Comparison of ENCODE assay signal across 17 cellular contexts in genomic region chr11:111836162-111836561, GRCh38. TPM values are rescaled to one million over a fixed set of nuclear protein-coding genes. Genes with fewer than 3 reads are reported as not detected.
A peak's percentile ranks its signal among the peaks of the same experiment; 100 is the strongest.
DNase-seq lines count a peak whose midpoint lies in the region; ATAC-seq and TF ChIP-seq lines count a peak whose summit lies in the region.
"Had no signal": no experiment of that assay in that cellular context is flagged by ENCODE, and none has a peak within 500 bp of the region (broad histone marks: within the 10 kb centered on the region; RNA-seq: fewer than 3 reads in every experiment).

No MANE protein-coding gene starts in this region.

- H3K4me3 ChIP-seq in subcutaneous abdominal adipose tissue (ENCODE audit: low read depth in 1 of 5, low read length in 5 of 5), result no peak overlapping the region
- H3K4me3 ChIP-seq: GM23248 had no signal

- peaks cover 8 to 25% (median 12%) of the 10 kb centered on the region in 5 donors for H3K36me3 ChIP-seq in subcutaneous abdominal adipose tissue (ENCODE audit: control insufficient read depth in 5 of 5, insufficient read depth in 5 of 5, low read length in 5 of 5)

- peak overlapping the region; percentile 98 for H3K27ac ChIP-seq in subcutaneous abdominal adipose tissue (ENCODE audit: low read depth, low read length)
- H3K27ac ChIP-seq: 22Rv1, GM23248, HL-60 had no signal

- peak overlapping the region; percentile 8 for H3K27ac Mint-ChIP-seq in activated CD8-positive, alpha-beta T cell treated with anti-CD3 and anti-CD28 coated beads for 36 hours
- no peak overlapping the region for H3K27ac Mint-ChIP-seq in activated CD8-positive, alpha-beta T cell treated with anti-CD3 and anti-CD28 coated beads, Interleukin-2, amount 10 ng/mL, durations not matched to agents 7 days and 5 days
- no peak overlapping the region for H3K27ac Mint-ChIP-seq in activated CD4-positive, alpha-beta memory T cell treated with anti-CD3 and anti-CD28 coated beads, Interleukin-2, amount 10 ng/mL, durations not matched to agents 7 days and 5 days
- H3K27ac Mint-ChIP-seq: CD4-positive, alpha-beta T cell had no signal

- H3K4me1 ChIP-seq in subcutaneous abdominal adipose tissue (ENCODE audit: control insufficient read depth in 5 of 5, insufficient read depth in 5 of 5, low read length in 5 of 5), result peaks cover 0 to 76% (median 47%) of the 10 kb centered on the region in 5 donors

- H3K27me3 Mint-ChIP-seq in activated CD8-positive, alpha-beta T cell treated with anti-CD3 and anti-CD28 coated beads for 36 hours, result no peaks in the 10 kb centered on the region
- no peaks in the 10 kb centered on the region for H3K27me3 Mint-ChIP-seq in activated CD8-positive, alpha-beta T cell treated with anti-CD3 and anti-CD28 coated beads, Interleukin-2, amount 10 ng/mL, durations not matched to agents 7 days and 5 days (ENCODE audit: low read depth)
- H3K27me3 Mint-ChIP-seq in activated CD4-positive, alpha-beta memory T cell treated with anti-CD3 and anti-CD28 coated beads, Interleukin-2, amount 10 ng/mL, durations not matched to agents 7 days and 5 days, result no peaks in the 10 kb centered on the region
- H3K27me3 Mint-ChIP-seq: CD4-positive, alpha-beta T cell had no signal

- H3K36me3 Mint-ChIP-seq in activated CD8-positive, alpha-beta T cell treated with anti-CD3 and anti-CD28 coated beads for 36 hours (ENCODE audit: low read depth), result peaks cover 31% of the 10 kb centered on the region
- H3K36me3 Mint-ChIP-seq in activated CD8-positive, alpha-beta T cell treated with anti-CD3 and anti-CD28 coated beads, Interleukin-2, amount 10 ng/mL, durations not matched to agents 7 days and 5 days (ENCODE audit: low read depth), result peaks cover 46% of the 10 kb centered on the region
- peaks cover 30% of the 10 kb centered on the region for H3K36me3 Mint-ChIP-seq in activated CD4-positive, alpha-beta memory T cell treated with anti-CD3 and anti-CD28 coated beads, Interleukin-2, amount 10 ng/mL, durations not matched to agents 7 days and 5 days (ENCODE audit: low read depth)

- no peak for ATAC-seq in activated CD8-positive, alpha-beta T cell treated with anti-CD3 and anti-CD28 coated beads for 36 hours
- ATAC-seq in activated CD8-positive, alpha-beta T cell treated with anti-CD3 and anti-CD28 coated beads, Interleukin-2, amount 10 ng/mL, durations not matched to agents 7 days and 5 days, result no peak
- ATAC-seq in HG03095 (IDR thresholded peaks at IDR 0.05; ENCODE audit: unreplicated experiment), result no peak

- TF ChIP-seq CTCF in activated CD8-positive, alpha-beta T cell treated with anti-CD3 and anti-CD28 coated beads for 36 hours (IDR thresholded peaks at IDR 0.05), result no peak

- no peaks in the 10 kb centered on the region for H3K9me3 ChIP-seq in subcutaneous abdominal adipose tissue (ENCODE audit: control insufficient read depth in 5 of 5, low read length in 5 of 5)
- H3K9me3 ChIP-seq: BE2C had no signal

- POLR2A ChIA-PET in activated CD8-positive, alpha-beta T cell treated with anti-CD3 and anti-CD28 coated beads for 36 hours (lab: Charles Lee), result interaction anchor here (1.3 kb wide), 1 partner anchor 9 kb away, joined by 4 read pairs; no protein-coding TSS in a partner anchor
- POLR2A ChIA-PET in activated CD8-positive, alpha-beta T cell treated with anti-CD3 and anti-CD28 coated beads, Interleukin-2, amount 10 ng/mL, durations not matched to agents 7 days and 5 days (lab: Charles Lee), result no interaction called here
- POLR2A ChIA-PET in activated CD4-positive, alpha-beta memory T cell treated with anti-CD3 and anti-CD28 coated beads, Interleukin-2, amount 10 ng/mL, durations not matched to agents 7 days and 5 days (lab: Charles Lee), result no interaction called here

- H3K27me3 ChIP-seq in subcutaneous abdominal adipose tissue (ENCODE audit: control insufficient read depth in 5 of 5, insufficient read depth in 4 of 5, low read length in 5 of 5), result no peaks in the 10 kb centered on the region
- H3K27me3 ChIP-seq: BE2C had no signal

- CTCF ChIA-PET in activated CD8-positive, alpha-beta T cell treated with anti-CD3 and anti-CD28 coated beads for 36 hours (lab: Charles Lee), result interaction anchor here (1.3 to 2.1 kb wide), 2 partner anchors 35 to 59 kb away, joined by 4 to 8 read pairs; partner anchors contain the start of gene ALG9
- CTCF ChIA-PET in activated CD8-positive, alpha-beta T cell treated with anti-CD3 and anti-CD28 coated beads, Interleukin-2, amount 10 ng/mL, durations not matched to agents 7 days and 5 days (lab: Charles Lee), result interaction anchor here (1.0 kb wide), 1 partner anchor 249 kb away, joined by 3 read pairs; no protein-coding TSS in a partner anchor
- CTCF ChIA-PET in activated CD4-positive, alpha-beta memory T cell treated with anti-CD3 and anti-CD28 coated beads, Interleukin-2, amount 10 ng/mL, durations not matched to agents 7 days and 5 days (lab: Charles Lee), result no interaction called here

- H3K4me3 Mint-ChIP-seq in activated CD8-positive, alpha-beta T cell treated with anti-CD3 and anti-CD28 coated beads for 36 hours, result no peak overlapping the region
- H3K4me3 Mint-ChIP-seq in activated CD8-positive, alpha-beta T cell treated with anti-CD3 and anti-CD28 coated beads, Interleukin-2, amount 10 ng/mL, durations not matched to agents 7 days and 5 days, result no peak overlapping the region
- no peak overlapping the region for H3K4me3 Mint-ChIP-seq in activated CD4-positive, alpha-beta memory T cell treated with anti-CD3 and anti-CD28 coated beads, Interleukin-2, amount 10 ng/mL, durations not matched to agents 7 days and 5 days
- H3K4me3 Mint-ChIP-seq: CD4-positive, alpha-beta T cell had no signal

- no peaks in the 10 kb centered on the region for H3K9me3 Mint-ChIP-seq in activated CD8-positive, alpha-beta T cell treated with anti-CD3 and anti-CD28 coated beads for 36 hours
- no peaks in the 10 kb centered on the region for H3K9me3 Mint-ChIP-seq in activated CD8-positive, alpha-beta T cell treated with anti-CD3 and anti-CD28 coated beads, Interleukin-2, amount 10 ng/mL, durations not matched to agents 7 days and 5 days (ENCODE audit: insufficient read depth)
- H3K9me3 Mint-ChIP-seq in activated CD4-positive, alpha-beta memory T cell treated with anti-CD3 and anti-CD28 coated beads, Interleukin-2, amount 10 ng/mL, durations not matched to agents 7 days and 5 days, result no peaks in the 10 kb centered on the region
- H3K9me3 Mint-ChIP-seq: CD4-positive, alpha-beta T cell had no signal

- peak overlapping the region in 4 of 5 donors; percentile 30 to 97 (median 45) for H3K9ac ChIP-seq in subcutaneous abdominal adipose tissue (ENCODE audit: low read length in 5 of 5)
- H3K9ac ChIP-seq: GM23248 had no signal

- DNase-seq in activated CD8-positive, alpha-beta T cell treated with anti-CD3 and anti-CD28 coated beads for 36 hours, result no peak
- DNase-seq in activated CD8-positive, alpha-beta T cell treated with anti-CD3 and anti-CD28 coated beads, Interleukin-2, amount 10 ng/mL, durations not matched to agents 7 days and 5 days, result no peak
- DNase-seq in amniotic epithelial cell (ENCODE audit: low read depth) (peak; percentile 51), iris pigment epithelial cell (ENCODE audit: low read depth) (peak; percentile 45), midbrain (lab: John Stamatoyannopoulos, UW) (no peak)
- no peak for DNase-seq in activated CD4-positive, alpha-beta memory T cell treated with anti-CD3 and anti-CD28 coated beads, Interleukin-2, amount 10 ng/mL, durations not matched to agents 7 days and 5 days
- DNase-seq: BE2C; CD4-positive, alpha-beta T cell; NCI-H1436; NCI-H2029 treated with DMSO at 0.1 percent for 48 hours; NCI-H2171 treated with DMSO at 0.1 percent for 48 hours; NCI-H774 had no signal

- intact Hi-C loops in activated CD8-positive, alpha-beta T cell treated with anti-CD3 and anti-CD28 coated beads for 36 hours (cut with micrococcal nuclease), result no loop called here

- peaks cover 13% of the 10 kb centered on the region for H3K4me1 Mint-ChIP-seq in activated CD8-positive, alpha-beta T cell treated with anti-CD3 and anti-CD28 coated beads for 36 hours (ENCODE audit: low read depth)
- peaks cover 18% of the 10 kb centered on the region for H3K4me1 Mint-ChIP-seq in activated CD8-positive, alpha-beta T cell treated with anti-CD3 and anti-CD28 coated beads, Interleukin-2, amount 10 ng/mL, durations not matched to agents 7 days and 5 days (ENCODE audit: low read depth)
- H3K4me1 Mint-ChIP-seq in activated CD4-positive, alpha-beta memory T cell treated with anti-CD3 and anti-CD28 coated beads, Interleukin-2, amount 10 ng/mL, durations not matched to agents 7 days and 5 days, result peaks cover 11% of the 10 kb centered on the region

RNA-seq across cellular contexts. Expression of gene ALG9, which starts 35.2 kb away (rescaled TPM):
- 10 to 100 TPM; 32.0 to 36.6 TPM for total RNA-seq in activated CD8-positive, alpha-beta T cell treated with anti-CD3 and anti-CD28 coated beads for 36 hours
- total RNA-seq in activated CD8-positive, alpha-beta T cell treated with anti-CD3 and anti-CD28 coated beads, Interleukin-2, amount 10 ng/mL, durations not matched to agents 7 days and 5 days, result 10 to 100 TPM; 29.2 to 31.1 TPM
- 10 to 100 TPM; 24.8 to 25.0 TPM for total RNA-seq in activated CD4-positive, alpha-beta memory T cell treated with anti-CD3 and anti-CD28 coated beads, Interleukin-2, amount 10 ng/mL, durations not matched to agents 7 days and 5 days

RNA-seq across cellular contexts. Expression of gene FDXACB1, which starts 42.8 kb away (rescaled TPM):
- total RNA-seq in activated CD8-positive, alpha-beta T cell treated with anti-CD3 and anti-CD28 coated beads for 36 hours, result 1 to 10 TPM; 6.9 to 7.1 TPM
- 1 to 10 TPM; 4.4 to 5.9 TPM for total RNA-seq in activated CD8-positive, alpha-beta T cell treated with anti-CD3 and anti-CD28 coated beads, Interleukin-2, amount 10 ng/mL, durations not matched to agents 7 days and 5 days
- total RNA-seq in activated CD4-positive, alpha-beta memory T cell treated with anti-CD3 and anti-CD28 coated beads, Interleukin-2, amount 10 ng/mL, durations not matched to agents 7 days and 5 days, result 1 to 10 TPM; 2.9 to 3.6 TPM

RNA-seq across cellular contexts. Expression of gene CFAP68, which starts 43.2 kb away (rescaled TPM):
- total RNA-seq in activated CD8-positive, alpha-beta T cell treated with anti-CD3 and anti-CD28 coated beads for 36 hours, result 10 to 100 TPM; 38.6 to 39.1 TPM
- 10 to 100 TPM; 17.8 to 18.3 TPM for total RNA-seq in activated CD8-positive, alpha-beta T cell treated with anti-CD3 and anti-CD28 coated beads, Interleukin-2, amount 10 ng/mL, durations not matched to agents 7 days and 5 days
- total RNA-seq in activated CD4-positive, alpha-beta memory T cell treated with anti-CD3 and anti-CD28 coated beads, Interleukin-2, amount 10 ng/mL, durations not matched to agents 7 days and 5 days, result 10 to 100 TPM; 19.0 to 19.4 TPM

Comparison
In these comparisons a context has a peak if more than half of its experiments do, and no peak if none do; other contexts are left out.
1. DNase-seq: peak in amniotic epithelial cell (single experiment) and iris pigment epithelial cell (single experiment); none in activated CD8-positive, alpha-beta T cell treated with anti-CD3 and anti-CD28 coated beads for 36 hours (single experiment), activated CD8-positive, alpha-beta T cell treated with anti-CD3 and anti-CD28 coated beads, Interleukin-2, amount 10 ng/mL, durations not matched to agents 7 days and 5 days (single experiment), activated CD4-positive, alpha-beta memory T cell treated with anti-CD3 and anti-CD28 coated beads, Interleukin-2, amount 10 ng/mL, durations not matched to agents 7 days and 5 days (single experiment) and midbrain (single experiment).